12 cellular contexts compared by ENCODE assay signal in the genomic region with DNA sequence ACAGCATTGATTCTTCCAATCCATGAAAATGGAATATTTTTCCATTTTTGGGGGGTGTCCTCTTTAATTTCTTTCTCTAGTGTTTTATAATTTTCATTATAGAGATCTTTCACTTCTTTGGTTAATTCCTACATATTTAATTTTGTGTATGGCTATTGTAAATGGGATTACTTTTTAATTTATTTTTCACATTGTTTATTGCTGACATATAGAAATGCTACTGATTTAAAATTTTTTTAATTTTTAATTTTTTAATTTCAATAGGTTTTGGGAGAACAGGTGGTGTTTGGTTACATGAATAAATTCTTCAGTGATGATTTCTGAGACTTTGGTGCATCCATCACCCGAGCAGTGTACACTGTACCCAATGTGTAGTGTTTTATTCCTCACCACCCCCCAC. TPM values are rescaled to one million over a fixed set of nuclear protein-coding genes. Genes with fewer than 3 reads are reported as not detected.
"Had no signal": no experiment of that assay in that cellular context is flagged by ENCODE, and none has a peak within 500 bp of the region (broad histone marks: within the 10 kb centered on the region; RNA-seq: fewer than 3 reads in every experiment).

No MANE protein-coding gene starts in this region.

- H3K4me3 ChIP-seq: GM23248, GM23338, HAP-1 had no signal

- H3K4me1 Mint-ChIP-seq: GM23338, H9 had no signal

- H3K9me3 ChIP-seq: HAP-1 had no signal

- H3K4me1 ChIP-seq: HAP-1 had no signal

- H3K9ac ChIP-seq: GM23248 had no signal

- H3K36me3 ChIP-seq: HAP-1 had no signal

- FAIRE-seq: H1, H54 had no signal

- H3K27ac ChIP-seq: GM23248 had no signal

- H2AFZ ChIP-seq: GM23248, GM23338 had no signal

- ATAC-seq: GM23338, HCT116 had no signal

- H3K4me2 ChIP-seq: GM23338 had no signal

- H3K4me3 Mint-ChIP-seq: GM23338, H9, HFFc6 had no signal

- H3K27ac Mint-ChIP-seq: GM23338, H9, HFFc6 had no signal

- DNase-seq: GM23248, GOT3, H7, H9, HCEC 1CT, HFFc6 had no signal

RNA-seq across cellular contexts. Expression of gene OOSP4B, which starts 26.6 kb away (rescaled TPM):
- total RNA-seq: GM23248, GM23338, H1, H4, H7, H9, HFFc6 had no signal
- polyA plus RNA-seq: GM23248, GM23338, H1 had no signal

RNA-seq across cellular contexts. Expression of gene OOSP4A, which starts 26.6 kb away (rescaled TPM):
- total RNA-seq: GM23248, GM23338, H1, H4, H7, H9, HFFc6 had no signal
- polyA plus RNA-seq: GM23248, GM23338, H1 had no signal

RNA-seq across cellular contexts. Expression of gene OOSP2, which starts 49.8 kb away (rescaled TPM):
- total RNA-seq: GM23248, GM23338, H1, H4, H7, H9, HFFc6 had no signal
- polyA plus RNA-seq: GM23248, GM23338, H1 had no signal

RNA-seq across cellular contexts. Expression of gene OOSP1, which starts 52.2 kb away (rescaled TPM):
- total RNA-seq: GM23248, GM23338, H1, H4, H7, H9, HFFc6 had no signal
- polyA plus RNA-seq: GM23248, GM23338, H1 had no signal
